1 cellular context compared by ENCODE assay signal in the genomic region with DNA sequence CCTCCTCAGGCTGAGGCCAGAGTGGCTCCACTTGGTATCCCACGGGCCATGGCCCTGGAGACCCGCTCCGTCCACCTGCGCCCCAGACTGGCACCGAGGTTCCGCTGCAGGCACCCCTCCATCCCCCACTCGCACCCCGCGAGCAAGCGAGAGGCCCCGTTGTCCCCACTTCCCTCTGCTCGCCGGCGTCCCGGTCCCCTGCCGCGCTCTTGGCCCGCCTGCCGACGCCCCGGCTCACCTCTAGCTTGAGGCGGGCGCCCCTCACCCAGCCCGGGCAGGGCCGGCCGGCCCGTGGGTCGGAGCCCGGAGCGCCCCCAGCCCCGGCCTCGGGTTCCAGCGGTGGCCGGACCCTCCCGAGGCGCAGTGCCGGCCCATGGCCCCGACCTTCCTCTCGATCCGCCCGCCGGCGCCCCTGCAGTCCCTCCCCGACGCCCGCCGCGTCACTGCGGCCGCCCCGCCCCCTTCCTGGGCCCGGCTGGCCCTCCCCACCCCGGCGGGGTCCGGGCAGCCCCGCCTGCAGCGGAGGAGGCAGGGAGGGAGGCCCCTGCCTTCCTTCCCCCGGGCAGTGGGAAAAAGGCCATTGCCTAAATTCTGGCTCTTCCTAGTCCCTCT.
TF ChIP-seq lines count a peak whose summit lies in the region.

A gene (minus strand): TSS at position 414 of the 612 bp plus-strand sequence. CDS start 1,183 bp downstream, outside the sequence.

TF ChIP-seq in HepG2, 621 proteins besides CTCF, POLR2A, EP300 and RAD21 (continued from another document and continues in another):
- TF ChIP-seq HNF4A (CRISPR knock-in tag; IDR thresholded peaks at IDR 0.05) (no peak), NRL (CRISPR knock-in tag; IDR thresholded peaks at IDR 0.05; ENCODE audit: borderline replicate concordance) (no peak; the same call in 1 of the 2 replicates), MAZ (IDR thresholded peaks at IDR 0.05; ENCODE audit: borderline replicate concordance, low read depth, low read length) (peak; percentile 36; the same call in 1 of the 2 replicates), MAZ (CRISPR knock-in tag; IDR thresholded peaks at IDR 0.05; ENCODE audit: low read depth) (no peak), ZNF543 (CRISPR knock-in tag; IDR thresholded peaks at IDR 0.05) (no peak), CHD2 (IDR thresholded peaks at IDR 0.05; ENCODE audit: low read depth, low read length) (no peak), ZNF747 (CRISPR knock-in tag; IDR thresholded peaks at IDR 0.05; ENCODE audit: borderline replicate concordance) (no peak), TGIF2 (CRISPR knock-in tag; IDR thresholded peaks at IDR 0.05) (0 out of 2 replicates have a peak, but pooled peaks have one; percentile 22), SSRP1 (CRISPR knock-in tag; IDR thresholded peaks at IDR 0.05) (no peak), ZNF441 (CRISPR knock-in tag; IDR thresholded peaks at IDR 0.05; ENCODE audit: borderline replicate concordance) (0 out of 2 replicates have a peak, but pooled peaks have one; percentile 27), CHCHD3 (CRISPR knock-in tag; IDR thresholded peaks at IDR 0.05) (no peak), ZNF788 (CRISPR knock-in tag; IDR thresholded peaks at IDR 0.05; ENCODE audit: borderline replicate concordance) (no peak), MTA1 (CRISPR knock-in tag; IDR thresholded peaks at IDR 0.05; ENCODE audit: borderline replicate concordance) (no peak), ZNF101 (CRISPR knock-in tag; IDR thresholded peaks at IDR 0.05; ENCODE audit: borderline replicate concordance, low read depth) (no peak), ZNF343 (CRISPR knock-in tag; IDR thresholded peaks at IDR 0.05) (no peak), HNRNPLL (IDR thresholded peaks at IDR 0.05; ENCODE audit: low read depth, low read length, poor library complexity, severe bottlenecking) (peak; percentile 1), ZFP37 (CRISPR knock-in tag; IDR thresholded peaks at IDR 0.05; ENCODE audit: borderline replicate concordance) (no peak), HOXA7 (CRISPR knock-in tag; IDR thresholded peaks at IDR 0.05) (no peak), SMAD3 (CRISPR knock-in tag; IDR thresholded peaks at IDR 0.05) (no peak), ARNTL (CRISPR knock-in tag; IDR thresholded peaks at IDR 0.05) (no peak), ZBTB1 (CRISPR knock-in tag; IDR thresholded peaks at IDR 0.05; ENCODE audit: borderline replicate concordance) (no peak), ZSCAN20 (CRISPR knock-in tag; IDR thresholded peaks at IDR 0.05; ENCODE audit: borderline replicate concordance) (no peak), ZNF777 (CRISPR knock-in tag; IDR thresholded peaks at IDR 0.05) (peak; percentile 83), ZNF737 (CRISPR knock-in tag; IDR thresholded peaks at IDR 0.05; ENCODE audit: borderline replicate concordance) (no peak), RARA (CRISPR knock-in tag; IDR thresholded peaks at IDR 0.05) (no peak), RBM39 (IDR thresholded peaks at IDR 0.05; ENCODE audit: low read depth, low read length, poor library complexity, severe bottlenecking) (no peak), ZNF24 (IDR thresholded peaks at IDR 0.05) (no peak), SP4 (CRISPR knock-in tag; IDR thresholded peaks at IDR 0.05) (peak; percentile 55; the same call in 1 of the 2 replicates), ZNF878 (CRISPR knock-in tag; IDR thresholded peaks at IDR 0.05) (no peak), ZFX (CRISPR knock-in tag; IDR thresholded peaks at IDR 0.05; ENCODE audit: low read depth) (no peak), SIX4 (CRISPR knock-in tag; IDR thresholded peaks at IDR 0.05) (no peak), MED13 (CRISPR knock-in tag; IDR thresholded peaks at IDR 0.05) (no peak), TARDBP (CRISPR knock-in tag; IDR thresholded peaks at IDR 0.05) (no peak), ZNF768 (CRISPR knock-in tag; IDR thresholded peaks at IDR 0.05) (no peak), MATR3 (CRISPR knock-in tag; IDR thresholded peaks at IDR 0.05) (no peak), ZNF282 (IDR thresholded peaks at IDR 0.05; ENCODE audit: partially characterized antibody) (no peak)
- TF ChIP-seq, protein P1, sequence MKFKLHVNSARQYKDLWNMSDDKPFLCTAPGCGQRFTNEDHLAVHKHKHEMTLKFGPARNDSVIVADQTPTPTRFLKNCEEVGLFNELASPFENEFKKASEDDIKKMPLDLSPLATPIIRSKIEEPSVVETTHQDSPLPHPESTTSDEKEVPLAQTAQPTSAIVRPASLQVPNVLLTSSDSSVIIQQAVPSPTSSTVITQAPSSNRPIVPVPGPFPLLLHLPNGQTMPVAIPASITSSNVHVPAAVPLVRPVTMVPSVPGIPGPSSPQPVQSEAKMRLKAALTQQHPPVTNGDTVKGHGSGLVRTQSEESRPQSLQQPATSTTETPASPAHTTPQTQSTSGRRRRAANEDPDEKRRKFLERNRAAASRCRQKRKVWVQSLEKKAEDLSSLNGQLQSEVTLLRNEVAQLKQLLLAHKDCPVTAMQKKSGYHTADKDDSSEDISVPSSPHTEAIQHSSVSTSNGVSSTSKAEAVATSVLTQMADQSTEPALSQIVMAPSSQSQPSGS (CRISPR knock-in tag; IDR thresholded peaks at IDR 0.05): no peak
- TF ChIP-seq, protein P2, sequence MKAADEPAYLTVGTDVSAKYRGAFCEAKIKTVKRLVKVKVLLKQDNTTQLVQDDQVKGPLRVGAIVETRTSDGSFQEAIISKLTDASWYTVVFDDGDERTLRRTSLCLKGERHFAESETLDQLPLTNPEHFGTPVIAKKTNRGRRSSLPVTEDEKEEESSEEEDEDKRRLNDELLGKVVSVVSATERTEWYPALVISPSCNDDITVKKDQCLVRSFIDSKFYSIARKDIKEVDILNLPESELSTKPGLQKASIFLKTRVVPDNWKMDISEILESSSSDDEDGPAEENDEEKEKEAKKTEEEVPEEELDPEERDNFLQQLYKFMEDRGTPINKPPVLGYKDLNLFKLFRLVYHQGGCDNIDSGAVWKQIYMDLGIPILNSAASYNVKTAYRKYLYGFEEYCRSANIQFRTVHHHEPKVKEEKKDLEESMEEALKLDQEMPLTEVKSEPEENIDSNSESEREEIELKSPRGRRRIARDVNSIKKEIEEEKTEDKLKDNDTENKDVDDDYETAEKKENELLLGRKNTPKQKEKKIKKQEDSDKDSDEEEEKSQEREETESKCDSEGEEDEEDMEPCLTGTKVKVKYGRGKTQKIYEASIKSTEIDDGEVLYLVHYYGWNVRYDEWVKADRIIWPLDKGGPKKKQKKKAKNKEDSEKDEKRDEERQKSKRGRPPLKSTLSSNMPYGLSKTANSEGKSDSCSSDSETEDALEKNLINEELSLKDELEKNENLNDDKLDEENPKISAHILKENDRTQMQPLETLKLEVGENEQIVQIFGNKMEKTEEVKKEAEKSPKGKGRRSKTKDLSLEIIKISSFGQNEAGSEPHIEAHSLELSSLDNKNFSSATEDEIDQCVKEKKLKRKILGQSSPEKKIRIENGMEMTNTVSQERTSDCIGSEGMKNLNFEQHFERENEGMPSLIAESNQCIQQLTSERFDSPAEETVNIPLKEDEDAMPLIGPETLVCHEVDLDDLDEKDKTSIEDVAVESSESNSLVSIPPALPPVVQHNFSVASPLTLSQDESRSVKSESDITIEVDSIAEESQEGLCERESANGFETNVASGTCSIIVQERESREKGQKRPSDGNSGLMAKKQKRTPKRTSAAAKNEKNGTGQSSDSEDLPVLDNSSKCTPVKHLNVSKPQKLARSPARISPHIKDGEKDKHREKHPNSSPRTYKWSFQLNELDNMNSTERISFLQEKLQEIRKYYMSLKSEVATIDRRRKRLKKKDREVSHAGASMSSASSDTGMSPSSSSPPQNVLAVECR (CRISPR knock-in tag; IDR thresholded peaks at IDR 0.05; ENCODE audit: borderline replicate concordance): peak; percentile 19; the same call in 1 of the 2 replicates
- TF ChIP-seq, protein P3, sequence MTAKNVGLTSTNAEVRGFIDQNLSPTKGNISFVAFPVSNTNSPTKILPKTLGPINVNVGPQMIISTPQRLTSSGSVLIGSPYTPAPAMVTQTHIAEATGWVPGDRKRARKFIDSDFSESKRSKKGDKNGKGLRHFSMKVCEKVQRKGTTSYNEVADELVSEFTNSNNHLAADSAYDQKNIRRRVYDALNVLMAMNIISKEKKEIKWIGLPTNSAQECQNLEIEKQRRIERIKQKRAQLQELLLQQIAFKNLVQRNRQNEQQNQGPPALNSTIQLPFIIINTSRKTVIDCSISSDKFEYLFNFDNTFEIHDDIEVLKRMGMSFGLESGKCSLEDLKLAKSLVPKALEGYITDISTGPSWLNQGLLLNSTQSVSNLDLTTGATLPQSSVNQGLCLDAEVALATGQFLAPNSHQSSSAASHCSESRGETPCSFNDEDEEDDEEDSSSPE (CRISPR knock-in tag; IDR thresholded peaks at IDR 0.05): peak; percentile 24; the same call in 1 of the 2 replicates
- TF ChIP-seq, protein P4, sequence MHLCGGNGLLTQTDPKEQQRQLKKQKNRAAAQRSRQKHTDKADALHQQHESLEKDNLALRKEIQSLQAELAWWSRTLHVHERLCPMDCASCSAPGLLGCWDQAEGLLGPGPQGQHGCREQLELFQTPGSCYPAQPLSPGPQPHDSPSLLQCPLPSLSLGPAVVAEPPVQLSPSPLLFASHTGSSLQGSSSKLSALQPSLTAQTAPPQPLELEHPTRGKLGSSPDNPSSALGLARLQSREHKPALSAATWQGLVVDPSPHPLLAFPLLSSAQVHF (CRISPR knock-in tag; IDR thresholded peaks at IDR 0.05): 0 out of 2 replicates have a peak, but pooled peaks have one; percentile 3
- TF ChIP-seq, protein P5, sequence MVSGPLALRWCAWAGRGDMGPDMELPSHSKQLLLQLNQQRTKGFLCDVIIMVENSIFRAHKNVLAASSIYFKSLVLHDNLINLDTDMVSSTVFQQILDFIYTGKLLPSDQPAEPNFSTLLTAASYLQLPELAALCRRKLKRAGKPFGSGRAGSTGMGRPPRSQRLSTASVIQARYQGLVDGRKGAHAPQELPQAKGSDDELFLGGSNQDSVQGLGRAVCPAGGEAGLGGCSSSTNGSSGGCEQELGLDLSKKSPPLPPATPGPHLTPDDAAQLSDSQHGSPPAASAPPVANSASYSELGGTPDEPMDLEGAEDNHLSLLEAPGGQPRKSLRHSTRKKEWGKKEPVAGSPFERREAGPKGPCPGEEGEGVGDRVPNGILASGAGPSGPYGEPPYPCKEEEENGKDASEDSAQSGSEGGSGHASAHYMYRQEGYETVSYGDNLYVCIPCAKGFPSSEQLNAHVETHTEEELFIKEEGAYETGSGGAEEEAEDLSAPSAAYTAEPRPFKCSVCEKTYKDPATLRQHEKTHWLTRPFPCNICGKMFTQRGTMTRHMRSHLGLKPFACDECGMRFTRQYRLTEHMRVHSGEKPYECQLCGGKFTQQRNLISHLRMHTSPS (CRISPR knock-in tag; IDR thresholded peaks at IDR 0.05; ENCODE audit: low read depth): no peak
- TF ChIP-seq, protein P6, sequence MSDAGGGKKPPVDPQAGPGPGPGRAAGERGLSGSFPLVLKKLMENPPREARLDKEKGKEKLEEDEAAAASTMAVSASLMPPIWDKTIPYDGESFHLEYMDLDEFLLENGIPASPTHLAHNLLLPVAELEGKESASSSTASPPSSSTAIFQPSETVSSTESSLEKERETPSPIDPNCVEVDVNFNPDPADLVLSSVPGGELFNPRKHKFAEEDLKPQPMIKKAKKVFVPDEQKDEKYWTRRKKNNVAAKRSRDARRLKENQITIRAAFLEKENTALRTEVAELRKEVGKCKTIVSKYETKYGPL (CRISPR knock-in tag; IDR thresholded peaks at IDR 0.05): no peak
- TF ChIP-seq, protein P7, sequence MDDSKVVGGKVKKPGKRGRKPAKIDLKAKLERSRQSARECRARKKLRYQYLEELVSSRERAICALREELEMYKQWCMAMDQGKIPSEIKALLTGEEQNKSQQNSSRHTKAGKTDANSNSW (CRISPR knock-in tag; IDR thresholded peaks at IDR 0.05; ENCODE audit: borderline replicate concordance): no peak
- TF ChIP-seq, protein P8, sequence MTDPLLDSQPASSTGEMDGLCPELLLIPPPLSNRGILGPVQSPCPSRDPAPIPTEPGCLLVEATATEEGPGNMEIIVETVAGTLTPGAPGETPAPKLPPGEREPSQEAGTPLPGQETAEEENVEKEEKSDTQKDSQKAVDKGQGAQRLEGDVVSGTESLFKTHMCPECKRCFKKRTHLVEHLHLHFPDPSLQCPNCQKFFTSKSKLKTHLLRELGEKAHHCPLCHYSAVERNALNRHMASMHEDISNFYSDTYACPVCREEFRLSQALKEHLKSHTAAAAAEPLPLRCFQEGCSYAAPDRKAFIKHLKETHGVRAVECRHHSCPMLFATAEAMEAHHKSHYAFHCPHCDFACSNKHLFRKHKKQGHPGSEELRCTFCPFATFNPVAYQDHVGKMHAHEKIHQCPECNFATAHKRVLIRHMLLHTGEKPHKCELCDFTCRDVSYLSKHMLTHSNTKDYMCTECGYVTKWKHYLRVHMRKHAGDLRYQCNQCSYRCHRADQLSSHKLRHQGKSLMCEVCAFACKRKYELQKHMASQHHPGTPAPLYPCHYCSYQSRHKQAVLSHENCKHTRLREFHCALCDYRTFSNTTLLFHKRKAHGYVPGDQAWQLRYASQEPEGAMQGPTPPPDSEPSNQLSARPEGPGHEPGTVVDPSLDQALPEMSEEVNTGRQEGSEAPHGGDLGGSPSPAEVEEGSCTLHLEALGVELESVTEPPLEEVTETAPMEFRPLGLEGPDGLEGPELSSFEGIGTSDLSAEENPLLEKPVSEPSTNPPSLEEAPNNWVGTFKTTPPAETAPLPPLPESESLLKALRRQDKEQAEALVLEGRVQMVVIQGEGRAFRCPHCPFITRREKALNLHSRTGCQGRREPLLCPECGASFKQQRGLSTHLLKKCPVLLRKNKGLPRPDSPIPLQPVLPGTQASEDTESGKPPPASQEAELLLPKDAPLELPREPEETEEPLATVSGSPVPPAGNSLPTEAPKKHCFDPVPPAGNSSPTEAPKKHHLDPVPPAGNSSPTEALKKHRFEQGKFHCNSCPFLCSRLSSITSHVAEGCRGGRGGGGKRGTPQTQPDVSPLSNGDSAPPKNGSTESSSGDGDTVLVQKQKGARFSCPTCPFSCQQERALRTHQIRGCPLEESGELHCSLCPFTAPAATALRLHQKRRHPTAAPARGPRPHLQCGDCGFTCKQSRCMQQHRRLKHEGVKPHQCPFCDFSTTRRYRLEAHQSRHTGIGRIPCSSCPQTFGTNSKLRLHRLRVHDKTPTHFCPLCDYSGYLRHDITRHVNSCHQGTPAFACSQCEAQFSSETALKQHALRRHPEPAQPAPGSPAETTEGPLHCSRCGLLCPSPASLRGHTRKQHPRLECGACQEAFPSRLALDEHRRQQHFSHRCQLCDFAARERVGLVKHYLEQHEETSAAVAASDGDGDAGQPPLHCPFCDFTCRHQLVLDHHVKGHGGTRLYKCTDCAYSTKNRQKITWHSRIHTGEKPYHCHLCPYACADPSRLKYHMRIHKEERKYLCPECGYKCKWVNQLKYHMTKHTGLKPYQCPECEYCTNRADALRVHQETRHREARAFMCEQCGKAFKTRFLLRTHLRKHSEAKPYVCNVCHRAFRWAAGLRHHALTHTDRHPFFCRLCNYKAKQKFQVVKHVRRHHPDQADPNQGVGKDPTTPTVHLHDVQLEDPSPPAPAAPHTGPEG (CRISPR knock-in tag; IDR thresholded peaks at IDR 0.05): no peak
- TF ChIP-seq, protein P9, sequence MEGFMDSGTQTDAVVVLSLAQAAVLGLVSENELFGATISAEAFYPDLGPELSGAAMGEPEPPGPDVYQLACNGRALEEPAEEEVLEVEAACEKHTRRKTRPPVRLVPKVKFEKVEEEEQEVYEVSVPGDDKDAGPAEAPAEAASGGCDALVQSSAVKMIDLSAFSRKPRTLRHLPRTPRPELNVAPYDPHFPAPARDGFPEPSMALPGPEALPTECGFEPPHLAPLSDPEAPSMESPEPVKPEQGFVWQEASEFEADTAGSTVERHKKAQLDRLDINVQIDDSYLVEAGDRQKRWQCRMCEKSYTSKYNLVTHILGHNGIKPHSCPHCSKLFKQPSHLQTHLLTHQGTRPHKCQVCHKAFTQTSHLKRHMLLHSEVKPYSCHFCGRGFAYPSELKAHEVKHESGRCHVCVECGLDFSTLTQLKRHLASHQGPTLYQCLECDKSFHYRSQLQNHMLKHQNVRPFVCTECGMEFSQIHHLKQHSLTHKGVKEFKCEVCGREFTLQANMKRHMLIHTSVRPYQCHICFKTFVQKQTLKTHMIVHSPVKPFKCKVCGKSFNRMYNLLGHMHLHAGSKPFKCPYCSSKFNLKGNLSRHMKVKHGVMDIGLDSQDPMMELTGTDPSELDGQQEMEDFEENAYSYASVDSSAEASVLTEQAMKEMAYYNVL (CRISPR knock-in tag; IDR thresholded peaks at IDR 0.05; ENCODE audit: borderline replicate concordance): no peak
